8 cellular contexts compared by ENCODE assay signal in the genomic region with DNA sequence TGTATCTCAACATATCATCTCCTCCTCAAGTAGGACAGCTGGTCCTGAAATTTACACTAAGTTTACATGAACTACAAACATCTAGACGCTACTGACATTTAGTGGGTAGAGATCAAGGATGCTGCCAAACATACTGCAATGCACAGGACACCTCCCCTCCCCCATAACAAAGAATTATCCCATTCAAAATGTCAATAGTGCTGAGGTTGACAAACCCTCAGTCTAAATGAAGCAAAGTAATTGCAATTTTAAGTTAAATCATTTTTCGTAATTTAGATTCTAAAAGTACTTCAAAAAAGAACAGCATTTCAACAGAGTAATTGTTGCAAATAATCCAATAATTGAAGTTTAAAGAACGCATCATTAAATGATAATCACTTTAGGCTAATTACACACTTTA. TPM values are rescaled to one million over a fixed set of nuclear protein-coding genes. Genes with fewer than 3 reads are reported as not detected.
DNase-seq lines count a peak whose midpoint lies in the region; ATAC-seq and TF ChIP-seq lines count a peak whose summit lies in the region.

No MANE protein-coding gene starts in this region.

- H3K27me3 ChIP-seq in left lung = no peaks in the 10 kb centered on the region

- no peak for TF ChIP-seq CTCF in left lung (IDR thresholded peaks at IDR 0.05)
- TF ChIP-seq CTCF in type B pancreatic cell (conservative IDR thresholded peaks at IDR 0.05) = no peak

- peaks cover 39% of the 10 kb centered on the region for H3K4me1 Mint-ChIP-seq in activated naive CD4-positive, alpha-beta T cell treated with anti-CD3 and anti-CD28 coated beads, Interleukin-2, amount 50 U/mL, for 24 hours
- H3K4me1 Mint-ChIP-seq in type B pancreatic cell (ENCODE audit: unreplicated experiment) = peaks cover 11% of the 10 kb centered on the region

- H3K9me3 Mint-ChIP-seq in activated naive CD4-positive, alpha-beta T cell treated with anti-CD3 and anti-CD28 coated beads, Interleukin-2, amount 50 U/mL, for 24 hours = no peaks in the 10 kb centered on the region
- H3K9me3 Mint-ChIP-seq in type B pancreatic cell = no peaks in the 10 kb centered on the region

- H3K4me3 ChIP-seq in left lung = peak overlapping the region; percentile 41 to 65

- H3K4me3 Mint-ChIP-seq in activated naive CD4-positive, alpha-beta T cell treated with anti-CD3 and anti-CD28 coated beads, Interleukin-2, amount 50 U/mL, for 24 hours = peak overlapping the region; percentile 91
- H3K4me3 Mint-ChIP-seq in type B pancreatic cell = peak overlapping the region; percentile 93

- peak overlapping the region; percentile 89 for H3K27ac Mint-ChIP-seq in activated naive CD4-positive, alpha-beta T cell treated with anti-CD3 and anti-CD28 coated beads, Interleukin-2, amount 50 U/mL, for 24 hours
- peak overlapping the region; percentile 93 for H3K27ac Mint-ChIP-seq in type B pancreatic cell

- intact Hi-C loops in left lung (cut with DNase I) = no loop called here

- H3K27me3 Mint-ChIP-seq in activated naive CD4-positive, alpha-beta T cell treated with anti-CD3 and anti-CD28 coated beads, Interleukin-2, amount 50 U/mL, for 24 hours = peaks cover 2% of the 10 kb centered on the region
- H3K27me3 Mint-ChIP-seq in type B pancreatic cell = peaks cover 3% of the 10 kb centered on the region

- no peaks in the 10 kb centered on the region for H3K9me3 ChIP-seq in left lung

- peaks cover 0 to 20% of the 10 kb centered on the region in 2 donors for H3K36me3 ChIP-seq in left lung

- H3K4me1 ChIP-seq in left lung = peaks cover 7 to 17% of the 10 kb centered on the region in 2 donors

- ATAC-seq in left lung = no peak
- no peak for ATAC-seq in HG03135 (IDR thresholded peaks at IDR 0.05; ENCODE audit: unreplicated experiment)

- peaks cover 6% of the 10 kb centered on the region for H3K36me3 Mint-ChIP-seq in activated naive CD4-positive, alpha-beta T cell treated with anti-CD3 and anti-CD28 coated beads, Interleukin-2, amount 50 U/mL, for 24 hours
- H3K36me3 Mint-ChIP-seq in type B pancreatic cell = peaks cover 6% of the 10 kb centered on the region

- DNase-seq in activated naive CD4-positive, alpha-beta T cell (lab: John Stamatoyannopoulos, UW) = no peak
- DNase-seq in amniotic epithelial cell (ENCODE audit: low read depth) = peak; percentile 4
- no peak for DNase-seq in left lung
- DNase-seq in type B pancreatic cell (ENCODE audit: extremely low spot score, unreplicated experiment) = no peak
- no peak for DNase-seq in midbrain (lab: John Stamatoyannopoulos, UW)
- DNase-seq in SKM-1 treated with dmso at 0.1 percent for 144 hours (lab: John Stamatoyannopoulos, UW; ENCODE audit: unreplicated experiment) = no peak

- peak overlapping the region in 1 of 2 donors; percentile 86 for H3K27ac ChIP-seq in left lung

RNA-seq across cellular contexts. Expression of gene PRMT9, which starts 1.2 kb away (rescaled TPM):
- total RNA-seq in left lung = 1 to 10 TPM; 7.4 to 8.9 TPM
- 9.2 and 12.5 TPM in 2 replicates for total RNA-seq in type B pancreatic cell (ENCODE audit: low replicate concordance)

RNA-seq across cellular contexts. Expression of gene ARHGAP10, which starts 49.1 kb away (rescaled TPM):
- total RNA-seq in left lung (10 to 100 TPM; 22.0 to 25.4 TPM), type B pancreatic cell (ENCODE audit: low replicate concordance) (25.2 and 25.5 TPM in 2 replicates)
